9 cellular contexts compared by ENCODE assay signal in the genomic region with DNA sequence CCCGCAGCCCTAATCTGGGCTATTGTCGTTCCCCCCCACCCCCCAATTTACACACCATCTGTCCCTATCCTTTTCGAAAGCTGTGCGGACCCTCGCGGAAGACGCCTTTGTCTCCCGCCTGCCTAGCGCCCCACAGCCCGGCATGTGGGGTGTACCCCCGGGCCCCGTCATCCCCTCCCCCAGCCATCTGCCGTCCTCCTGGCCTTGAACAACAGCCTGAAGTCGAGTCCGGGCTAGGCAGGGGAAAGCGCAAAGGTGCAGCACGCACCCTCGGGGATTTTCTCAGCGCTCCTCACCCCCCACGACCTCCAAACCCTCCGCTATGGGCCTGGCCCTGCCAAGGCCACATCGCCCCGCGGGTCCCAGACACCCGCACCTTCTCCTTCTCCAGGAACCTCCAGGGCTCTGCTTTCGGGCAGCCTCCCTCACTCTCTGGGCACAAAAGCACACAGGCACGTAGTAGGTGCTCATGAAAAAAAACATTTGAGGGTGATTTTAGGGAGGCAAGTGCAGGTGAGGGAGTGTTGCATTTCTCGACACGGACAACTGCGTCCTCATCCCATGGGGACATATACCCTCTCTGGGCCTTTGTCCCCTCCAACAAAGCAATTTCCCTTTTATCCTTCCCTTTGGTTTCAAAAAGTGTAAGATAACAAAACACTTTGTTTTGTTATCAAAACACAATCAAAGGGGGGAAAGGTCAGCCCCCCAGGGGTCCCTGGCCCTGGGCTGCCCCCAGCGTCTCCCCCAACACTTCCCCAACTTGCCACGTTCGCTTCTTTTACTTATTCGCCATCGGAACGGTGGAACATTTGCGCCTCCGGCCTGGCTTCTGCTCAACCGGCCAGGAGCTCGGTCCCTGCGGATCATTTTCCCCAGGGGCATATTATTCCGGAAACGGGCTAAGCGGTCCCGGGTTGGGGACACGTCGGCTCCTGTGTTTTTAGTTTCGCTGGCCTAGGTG. TPM values are rescaled to one million over a fixed set of nuclear protein-coding genes. Genes with fewer than 3 reads are reported as not detected.
DNase-seq lines count a peak whose midpoint lies in the region; TF ChIP-seq lines count a peak whose summit lies in the region.
"Had no signal": no experiment of that assay in that cellular context is flagged by ENCODE, and none has a peak within 500 bp of the region (broad histone marks: within the 10 kb centered on the region; RNA-seq: fewer than 3 reads in every experiment).

No MANE protein-coding gene starts in this region.

- peak overlapping the region; percentile 44 for H3K4me3 ChIP-seq in astrocyte of the spinal cord (ENCODE audit: low read depth, low read length)
- no peak overlapping the region for H3K4me3 ChIP-seq in osteoblast (ENCODE audit: insufficient read depth, low read length)

- H4K20me1 ChIP-seq in osteoblast (ENCODE audit: insufficient read depth, low read length): peaks cover 7% of the 10 kb centered on the region

- no peaks in the 10 kb centered on the region for H3K79me2 ChIP-seq in osteoblast (ENCODE audit: insufficient read depth, low read length)

- TF ChIP-seq CTCF in astrocyte of the spinal cord (IDR thresholded peaks at IDR 0.05; ENCODE audit: low read depth, low read length) (no peak), osteoblast (IDR thresholded peaks at IDR 0.05; ENCODE audit: extremely low read depth, low read depth, low read length) (no peak)

- no peaks in the 10 kb centered on the region for H3K36me3 ChIP-seq in osteoblast (ENCODE audit: insufficient read depth, low read length)
- H3K36me3 ChIP-seq: SJSA1 had no signal

- peaks cover 8% of the 10 kb centered on the region for H3K4me1 ChIP-seq in osteoblast (ENCODE audit: insufficient read depth, low read length)

- peaks cover 55% of the 10 kb centered on the region for H3K27me3 ChIP-seq in osteoblast (ENCODE audit: insufficient read depth, low read length)

- DNase-seq in DMS53 (lab: John Stamatoyannopoulos, UW): peak; percentile 64
- DNase-seq in DMS53 treated with DMSO at 0.1 percent for 48 hours (lab: John Stamatoyannopoulos, UW; ENCODE audit: unreplicated experiment): no peak
- DNase-seq in NAMALWA (ENCODE audit: low spot score): peak; percentile 56
- no peak for DNase-seq in astrocyte of the spinal cord (ENCODE audit: low read depth, low spot score)
- DNase-seq in osteoblast (ENCODE audit: insufficient read length, low spot score, missing footprints): peak; percentile 74
- DNase-seq in NCI-H187 (lab: John Stamatoyannopoulos, UW): no peak
- DNase-seq in HPDE6-E6E7 (ENCODE audit: extremely low spot score): no peak
- no peak for DNase-seq in nucleus accumbens (lab: John Stamatoyannopoulos, UW)

- in situ Hi-C loops in astrocyte of the spinal cord (cut with HindIII; ENCODE audit: low sequenced_read_pairs): no loop called here

- no peak overlapping the region for H2AFZ ChIP-seq in osteoblast (ENCODE audit: low read length)

- no peaks in the 10 kb centered on the region for H3K9me3 ChIP-seq in osteoblast (ENCODE audit: low read depth, low read length)
- H3K9me3 ChIP-seq: SJSA1 had no signal

- H3K4me2 ChIP-seq in osteoblast (ENCODE audit: insufficient read depth, low read length): no peak overlapping the region

- no peak overlapping the region for H3K27ac ChIP-seq in osteoblast (ENCODE audit: low read depth, low read length)
- H3K27ac ChIP-seq: SJSA1 had no signal

RNA-seq across cellular contexts. Expression of gene CCDC124, which starts 16.4 kb away (rescaled TPM):
- total RNA-seq in osteoblast: 15.9 and 21.5 TPM in 2 replicates

RNA-seq across cellular contexts. Expression of gene KCNN1, which starts 17.7 kb away (rescaled TPM):
- under 0.01 TPM in 1 of 2 replicates, not detected in the other for total RNA-seq in osteoblast
- total RNA-seq: SJSA1 had no signal

RNA-seq across cellular contexts. Expression of gene ARRDC2, which starts 58.7 kb away (rescaled TPM):
- 15.9 and 22.4 TPM in 2 replicates for total RNA-seq in osteoblast

Comparison
In these comparisons a context has a peak if more than half of its experiments do, and no peak if none do; other contexts are left out.
1. DNase-seq: peak in DMS53 (single experiment), NAMALWA (single experiment) and osteoblast (single experiment); none in DMS53 treated with DMSO at 0.1 percent for 48 hours (single experiment), astrocyte of the spinal cord (single experiment), NCI-H187 (0 of 2), HPDE6-E6E7 (single experiment) and nucleus accumbens (0 of 56).